Comparison of ENCODE assay signal across 9 cellular contexts in the genomic region with DNA sequence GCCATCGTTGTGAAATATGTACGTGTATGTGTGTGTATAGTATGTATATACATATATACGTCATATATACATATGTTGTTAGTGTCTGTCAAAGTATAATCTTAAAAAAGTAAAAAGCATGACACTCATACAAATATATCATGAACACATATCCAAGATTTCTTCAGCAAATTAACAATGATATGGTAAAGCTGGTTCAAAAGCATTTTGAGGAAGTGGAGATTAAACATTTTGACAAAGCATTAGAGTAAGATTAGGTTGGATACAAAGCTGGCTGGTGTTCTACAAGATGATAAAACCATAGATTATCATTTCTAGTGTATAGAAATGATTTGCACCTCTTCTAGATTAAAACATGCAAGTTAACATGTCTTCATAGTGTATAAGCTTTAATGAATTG. TPM values are rescaled to one million over a fixed set of nuclear protein-coding genes. Genes with fewer than 3 reads are reported as not detected.
DNase-seq lines count a peak whose midpoint lies in the region; ATAC-seq and TF ChIP-seq lines count a peak whose summit lies in the region.
"Had no signal": no experiment of that assay in that cellular context is flagged by ENCODE, and none has a peak within 500 bp of the region (broad histone marks: within the 10 kb centered on the region; RNA-seq: fewer than 3 reads in every experiment).

No MANE protein-coding gene starts in this region.

- 5% methylated on average over 3 of the region's 3 CpGs for WGBS in mammary epithelial cell (ENCODE audit: low coverage, missing lambda C conversion rate)

- BruUV-seq in mammary epithelial cell (replicated peaks; lab: Mats Ljungman, UMichigan): TSS peak; percentile 85

- H3K4me3 ChIP-seq in ACC112 (ENCODE audit: low read depth, low read length) (peak overlapping the region; percentile 93), HUES6 (ENCODE audit: low read depth, low read length) (peak overlapping the region; percentile 88), mammary epithelial cell (replicated peaks in 1 of 3; ENCODE audit: insufficient read depth in 1 of 3, low read depth in 2 of 3, low read length in 3 of 3) (peak overlapping the region; percentile 68 to 87 (median 83)), mucosa of stomach (ENCODE audit: low read length) (peak overlapping the region; percentile 94)

- peak overlapping the region; percentile 98 for H2AFZ ChIP-seq in ACC112 (ENCODE audit: low read length, unreplicated experiment)
- H2AFZ ChIP-seq in mammary epithelial cell (ENCODE audit: low read depth, low read length): peak overlapping the region; percentile 89

- TF ChIP-seq CTCF in mammary epithelial cell (conservative IDR thresholded peaks at IDR 0.05 in 1 of 2, IDR thresholded peaks at IDR 0.05 in 1 of 2; ENCODE audit: extremely low read depth in 1 of 2, insufficient read depth in 1 of 2, low read depth in 1 of 2, low read length in 2 of 2): no peak

- H3K36me3 ChIP-seq in ACC112 (ENCODE audit: insufficient read depth, low read length) (no peaks in the 10 kb centered on the region), HUES6 (ENCODE audit: control insufficient read depth, insufficient read depth, low read length) (0 out of 2 replicates have a peak, but pooled peaks cover 3% of the 10 kb centered on the region), mammary epithelial cell (ENCODE audit: insufficient read depth, low read length) (peaks cover 1% of the 10 kb centered on the region), mucosa of stomach (ENCODE audit: control insufficient read depth, insufficient read depth, low read length) (no peaks in the 10 kb centered on the region)

- peak overlapping the region; percentile 80 for H3K4me2 ChIP-seq in mammary epithelial cell (ENCODE audit: insufficient read depth, low read depth, low read length)

- dilution Hi-C loops in mammary epithelial cell (cut with HindIII; ENCODE audit: low sequenced_read_pairs): loop anchor here (5.0 kb wide), 1 partner anchor 76 kb away; no protein-coding TSS in a partner anchor

- no peak for ATAC-seq in HG02678 (IDR thresholded peaks at IDR 0.05; ENCODE audit: unreplicated experiment)

- CTCF ChIA-PET in mammary epithelial cell (lab: Charles Lee; ENCODE audit: low non-redundant PET): interaction anchor here (0.6 to 0.7 kb wide), 3 partner anchors 338 to 1430 kb away, joined by 3 to 4 read pairs (median 4); a partner anchor contains a TSS

- H3K79me2 ChIP-seq in ACC112 (ENCODE audit: control insufficient read depth, insufficient read depth, low read length, unreplicated experiment) (peaks cover 37% of the 10 kb centered on the region), mammary epithelial cell (ENCODE audit: insufficient read depth, low read length) (peaks cover 41% of the 10 kb centered on the region)

- H3K9me3 ChIP-seq in HUES6 (ENCODE audit: control insufficient read depth, insufficient read depth, low read depth, low read length) (no peaks in the 10 kb centered on the region), mammary epithelial cell (replicated peaks; ENCODE audit: insufficient read depth, low read length) (no peaks in the 10 kb centered on the region), mucosa of stomach (ENCODE audit: control insufficient read depth, low read length) (no peaks in the 10 kb centered on the region)

- H4K20me1 ChIP-seq in mammary epithelial cell (ENCODE audit: insufficient read depth, low read length): no peaks in the 10 kb centered on the region

- intact Hi-C loops in mammary epithelial cell (cut with micrococcal nuclease): loop anchor here (10.0 kb wide), 1 partner anchor 354 kb away; a partner anchor contains a TSS

- in situ Hi-C loops in mammary epithelial cell (cut with MboI; ENCODE audit: low sequenced_read_pairs in 2 of 2): loop anchor here in 1 of 2 donors (25.0 kb wide), 1 partner anchor 254 kb away; no protein-coding TSS in a partner anchor

- H3K4me1 ChIP-seq in ACC112 (ENCODE audit: control insufficient read depth, insufficient read depth, low read length, unreplicated experiment): peaks cover 25% of the 10 kb centered on the region
- H3K4me1 ChIP-seq in HUES6 (ENCODE audit: control insufficient read depth, insufficient read depth, low read length): peaks cover 12% of the 10 kb centered on the region
- H3K4me1 ChIP-seq in mammary epithelial cell (ENCODE audit: insufficient read depth, low read length): peaks cover 19% of the 10 kb centered on the region
- peaks cover 29% of the 10 kb centered on the region for H3K4me1 ChIP-seq in mucosa of stomach (ENCODE audit: control insufficient read depth, insufficient read depth, low read length)

- H3K27me3 ChIP-seq in ACC112 (ENCODE audit: insufficient read depth, low read length) (no peaks in the 10 kb centered on the region), HUES6 (ENCODE audit: control insufficient read depth, insufficient read depth, low read length) (no peaks in the 10 kb centered on the region), mammary epithelial cell (ENCODE audit: insufficient read depth, low read length) (no peaks in the 10 kb centered on the region), mucosa of stomach (ENCODE audit: control insufficient read depth, insufficient read depth, low read length) (no peaks in the 10 kb centered on the region)

- H3K27ac ChIP-seq in ACC112 (ENCODE audit: low read depth, low read length) (peak overlapping the region; percentile 94), HUES6 (ENCODE audit: low read depth, low read length) (peak overlapping the region; percentile 100), mammary epithelial cell (ENCODE audit: insufficient read depth, low read depth, low read length) (peak overlapping the region; percentile 97)

- H3K9ac ChIP-seq in HUES6 (ENCODE audit: low read length) (peak overlapping the region; percentile 93), mammary epithelial cell (ENCODE audit: insufficient read depth, low read length) (peak overlapping the region; percentile 92), mucosa of stomach (ENCODE audit: low read length) (peak overlapping the region; percentile 93)

- DNase-seq in mammary epithelial cell: no peak
- DNase-seq in stimulated activated naive CD4-positive, alpha-beta T cell treated with Interleukin-2 at 50 U/mL for 16 hours (lab: John Stamatoyannopoulos, UW): no peak
- no peak for DNase-seq in DMS114 treated with DMSO at 0.1 percent for 48 hours (lab: John Stamatoyannopoulos, UW; ENCODE audit: unreplicated experiment)
- DNase-seq in anterior cingulate cortex (lab: John Stamatoyannopoulos, UW): no peak

RNA-seq across cellular contexts. Expression of a gene that starts 0.8 kb away (rescaled TPM):
- total RNA-seq in mammary epithelial cell: 100 to 1,000 TPM in 1 of 2 donors, 10 to 100 TPM in 1; 77.2 to 122 TPM
- 48.3 TPM for polyA plus RNA-seq in mammary epithelial cell
- 154 TPM for polyA minus RNA-seq in mammary epithelial cell

RNA-seq across cellular contexts. Expression of a gene that starts 49.9 kb away (rescaled TPM):
- total RNA-seq in mammary epithelial cell: not detected
- polyA plus RNA-seq in mammary epithelial cell: not detected
- not detected for polyA minus RNA-seq in mammary epithelial cell
- total RNA-seq: lung microvascular endothelial cell had no signal
